In the genomic region with DNA sequence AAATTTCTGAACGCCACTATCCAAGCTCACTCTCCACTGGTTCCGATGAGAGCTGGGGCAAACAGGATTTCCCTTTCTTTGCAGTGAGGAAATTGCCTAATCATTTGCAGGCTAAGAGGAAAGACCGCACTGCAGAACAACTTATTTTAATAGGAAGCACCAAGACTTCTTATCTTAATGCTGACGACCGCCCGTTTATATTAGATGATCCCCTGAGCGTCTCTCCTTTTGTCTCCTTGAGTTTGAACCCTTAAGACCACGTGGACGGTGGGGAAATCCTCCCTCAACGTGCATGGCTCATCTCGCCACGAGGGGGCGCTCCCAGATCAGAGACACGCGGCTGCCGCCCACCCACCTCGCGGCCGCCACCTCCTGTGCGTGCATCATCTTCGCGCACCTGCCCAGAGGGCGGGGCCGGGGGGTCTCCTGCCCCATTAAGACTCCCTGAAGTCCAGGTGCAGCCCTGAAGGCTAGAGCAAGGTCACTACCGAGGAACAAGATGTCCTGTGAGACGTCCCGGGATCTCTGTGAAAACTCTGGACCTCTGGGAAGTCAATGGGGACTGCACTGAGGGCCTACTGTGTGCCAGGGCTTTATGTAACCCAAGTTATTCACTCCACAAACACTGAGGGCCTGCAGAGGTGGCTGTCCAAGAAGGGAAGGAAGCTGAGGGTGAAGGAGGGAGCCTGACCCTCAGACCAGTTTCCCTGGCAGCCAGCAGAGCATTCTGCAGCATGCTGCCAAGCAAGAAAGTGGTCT, we compare ENCODE assay signal across 9 cellular contexts. TPM values are rescaled to one million over a fixed set of nuclear protein-coding genes. Genes with fewer than 3 reads are reported as not detected.
A peak's percentile ranks its signal among the peaks of the same experiment; 100 is the strongest.
DNase-seq lines count a peak whose midpoint lies in the region; ATAC-seq, FAIRE-seq and TF ChIP-seq lines count a peak whose summit lies in the region.
"Had no signal": no experiment of that assay in that cellular context is flagged by ENCODE, and none has a peak within 500 bp of the region (broad histone marks: within the 10 kb centered on the region; RNA-seq: fewer than 3 reads in every experiment).

No MANE protein-coding gene starts in this region.

- no peaks in the 10 kb centered on the region; the same call in 1 of the 2 replicates for H3K23me2 ChIP-seq in H1 (ENCODE audit: low read depth, low read length)

- no peak overlapping the region; the same call in 1 of the 2 replicates for H2BK15ac ChIP-seq in H1 (ENCODE audit: low read length)

- H3K9me3 ChIP-seq in H1 (ENCODE audit: insufficient read depth in 2 of 2, low read depth in 1 of 2, low read length in 1 of 2): no peaks in the 10 kb centered on the region

- peak overlapping the region in 1 of 4 experiments; percentile 50; a peak in 4 of 8 replicates for H3K4me3 ChIP-seq in H1 (ENCODE audit: extremely low read depth in 1 of 4, insufficient read depth in 2 of 4, low read depth in 3 of 4, low read length in 4 of 4)

- H3K23ac ChIP-seq in H1 (ENCODE audit: insufficient read length): no peak overlapping the region

- CTCF ChIA-PET in H1 (lab: Charles Lee; ENCODE audit: partially characterized antibody): interaction anchor here (0.7 to 6.5 kb wide), 48 partner anchors 10 to 1001 kb away, joined by 3 to 57 read pairs (median 4); no protein-coding TSS in a partner anchor

- 10% methylated on average over 27 of the region's 27 CpGs; no CpG with 5 or more reads in 1 of the 2 experiments for WGBS in H1 (ENCODE audit: extremely low coverage in 1 of 2, insufficient coverage in 1 of 2, insufficient read length in 1 of 2, insufficient replicate concordance in 2 of 2, low coverage in 1 of 2, low lambda C conversion rate in 2 of 2, missing lambda C conversion rate in 1 of 2), 2 experiments

- no peak for TF ChIP-seq POLR2A in H1 (IDR thresholded peaks at IDR 0.05; ENCODE audit: control extremely low read depth in 1 of 2, low read depth in 2 of 2, low read length in 2 of 2)

- no peak overlapping the region for H3K14ac ChIP-seq in H1 (ENCODE audit: insufficient read length)

- no peaks in the 10 kb centered on the region for H3K79me2 ChIP-seq in H1 (ENCODE audit: control insufficient read depth in 1 of 2, insufficient read depth in 2 of 2, low read length in 2 of 2)

- peak overlapping the region; percentile 89; the same call in 1 of the 2 replicates for H3K18ac ChIP-seq in H1 (ENCODE audit: extremely low read depth, low read length)

- DNase-seq in COR-L47 (lab: John Stamatoyannopoulos, UW) (peak; percentile 62), NCI-H774 (lab: John Stamatoyannopoulos, UW) (peak; percentile 7), H1 (ENCODE audit: low read depth in 1 of 2, low spot score in 2 of 2) (peak; percentile 73 to 96), mesenteric fat pad (ENCODE audit: low spot score) (peak; percentile 92)
- DNase-seq in activated CD8-positive, alpha-beta memory T cell treated with anti-CD3 and anti-CD28 coated beads for 4 hours (ENCODE audit: low read depth in 2 of 2): peak; percentile 58 to 64
- peak; percentile 57 to 65 for DNase-seq in stimulated activated CD8-positive, alpha-beta memory T cell treated with anti-CD3 and anti-CD28 coated beads, Interleukin-15, amount 100 ng/mL, for 4 hours (ENCODE audit: low read depth in 2 of 2)

- peak; percentile 93 to 95 for TF ChIP-seq RAD21 in H1 (IDR thresholded peaks at IDR 0.05 in 1 of 2, conservative IDR thresholded peaks at IDR 0.05 in 1 of 2; ENCODE audit: low read depth in 2 of 2, low read length in 2 of 2)

- POLR2A ChIA-PET in H1 (lab: Charles Lee; ENCODE audit: partially characterized antibody): interaction anchor here (0.7 to 1.4 kb wide), 6 partner anchors 10 to 189 kb away, joined by 3 to 9 read pairs (median 4); partner anchors contain the start of gene STK35

- peak overlapping the region; percentile 67 for H4K91ac ChIP-seq in H1 (replicated peaks; ENCODE audit: insufficient read length, low read length)

- no peak overlapping the region for H4K5ac ChIP-seq in H1 (ENCODE audit: insufficient read length, low read depth, low read length)

- no peaks in the 10 kb centered on the region for H4K20me1 ChIP-seq in H1 (replicated peaks in 1 of 2; ENCODE audit: control insufficient read depth in 1 of 2, insufficient read depth in 2 of 2, low read length in 2 of 2)

- H3K79me1 ChIP-seq in H1 (ENCODE audit: low read depth, low read length): no peaks in the 10 kb centered on the region

- H2BK12ac ChIP-seq in H1 (ENCODE audit: low read depth, low read length): peak overlapping the region; percentile 82

- TF ChIP-seq CTCF in H1 (IDR thresholded peaks at IDR 0.05; ENCODE audit: control extremely low read depth in 1 of 3, insufficient read depth in 1 of 3, low read depth in 1 of 3, low read length in 3 of 3): peak; percentile 85 to 93 (median 91)

- no peak overlapping the region for H3K56ac ChIP-seq in H1 (replicated peaks; ENCODE audit: insufficient read length, low read depth, low read length)

- peaks cover 0 to 4% (median 0%) of the 10 kb centered on the region in 4 experiments; a peak in 2 of 7 replicates for H3K27me3 ChIP-seq in H1 (replicated peaks in 1 of 4; ENCODE audit: control insufficient read depth in 3 of 4, extremely low read depth in 1 of 4, insufficient read depth in 3 of 4, low read length in 3 of 4)

- no peak overlapping the region for H3K4ac ChIP-seq in H1 (replicated peaks; ENCODE audit: insufficient read length, low read depth, low read length)

- H3K4me1 ChIP-seq in H1 (replicated peaks in 1 of 4; ENCODE audit: control insufficient read depth in 3 of 4, insufficient read depth in 4 of 4, low read length in 3 of 4): peaks cover 4 to 17% (median 11%) of the 10 kb centered on the region in 4 experiments; a peak in 6 of 7 replicates

- no peak overlapping the region; the same call in 1 of the 2 replicates for H2BK5ac ChIP-seq in H1 (ENCODE audit: low read depth, low read length)

- H3K27ac ChIP-seq in H1 (ENCODE audit: low read depth, low read length): no peak overlapping the region

- peak overlapping the region in 1 of 4 experiments; percentile 39; a peak in 1 of 7 replicates for H3K9ac ChIP-seq in H1 (replicated peaks in 1 of 4; ENCODE audit: extremely low read depth in 1 of 4, low read depth in 3 of 4, low read length in 3 of 4)

- H2AFZ ChIP-seq in H1 (ENCODE audit: low read length): peak overlapping the region; percentile 81

- H2AK5ac ChIP-seq in H1 (ENCODE audit: low read depth, low read length): no peak overlapping the region

- no peaks in the 10 kb centered on the region for H3K36me3 ChIP-seq in H1 (ENCODE audit: control insufficient read depth in 2 of 4, insufficient read depth in 4 of 4, low read length in 3 of 4)

- H4K8ac ChIP-seq in H1 (ENCODE audit: extremely low read depth, insufficient read depth, low read length): peak overlapping the region; percentile 0; the same call in 1 of the 2 replicates

- H3K4me2 ChIP-seq in H1 (ENCODE audit: insufficient read depth in 1 of 2, low read depth in 2 of 2, low read length in 2 of 2): peak overlapping the region; percentile 35 to 64

- ATAC-seq in HG03025 (IDR thresholded peaks at IDR 0.05; ENCODE audit: low FRiP score, unreplicated experiment) (peak; percentile 47), GM19328 (IDR thresholded peaks at IDR 0.05; ENCODE audit: unreplicated experiment) (no peak)

- peak overlapping the region; percentile 93 for H2BK20ac ChIP-seq in H1 (ENCODE audit: low read length)

- peak overlapping the region; percentile 57 for H2BK120ac ChIP-seq in H1 (replicated peaks; ENCODE audit: low read depth, low read length)

- peak; percentile 81 for FAIRE-seq in H1 (lab: Jason Lieb, UNC)

- TF ChIP-seq EP300 in H1 (IDR thresholded peaks at IDR 0.05; ENCODE audit: borderline replicate concordance in 1 of 2, low read depth in 2 of 2, low read length in 2 of 2): peak in 1 of 2 experiments; percentile 20; a peak in 1 of 3 replicates

TF ChIP-seq in H1, 55 proteins besides CTCF, POLR2A, EP300 and RAD21 (continues in another document):
- TF ChIP-seq CREB1 (IDR thresholded peaks at IDR 0.05) (peak; percentile 72), KDM4A (IDR thresholded peaks at IDR 0.05; ENCODE audit: low read depth, low read length, severe bottlenecking) (peak; percentile 17), USF2 (IDR thresholded peaks at IDR 0.05; ENCODE audit: low read length) (peak; percentile 60), ZNF274 (IDR thresholded peaks at IDR 0.05; ENCODE audit: borderline replicate concordance, extremely low read depth, low read length) (no peak), EZH2 (IDR thresholded peaks at IDR 0.05; ENCODE audit: low read depth, low read length, severe bottlenecking) (no peak)
- TF ChIP-seq, protein P1, sequence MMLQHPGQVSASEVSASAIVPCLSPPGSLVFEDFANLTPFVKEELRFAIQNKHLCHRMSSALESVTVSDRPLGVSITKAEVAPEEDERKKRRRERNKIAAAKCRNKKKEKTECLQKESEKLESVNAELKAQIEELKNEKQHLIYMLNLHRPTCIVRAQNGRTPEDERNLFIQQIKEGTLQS (IDR thresholded peaks at IDR 0.05; ENCODE audit: insufficient read depth, low read depth, low read length): peak; percentile 54; the same call in 1 of the 2 replicates
- TF ChIP-seq, protein P2, sequence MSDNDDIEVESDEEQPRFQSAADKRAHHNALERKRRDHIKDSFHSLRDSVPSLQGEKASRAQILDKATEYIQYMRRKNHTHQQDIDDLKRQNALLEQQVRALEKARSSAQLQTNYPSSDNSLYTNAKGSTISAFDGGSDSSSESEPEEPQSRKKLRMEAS (IDR thresholded peaks at IDR 0.05): peak; percentile 99

RNA-seq across cellular contexts. Expression of gene PDYN, which starts 28.2 kb away (rescaled TPM):
- 0.54 and 0.63 TPM in 2 replicates for total RNA-seq in H1 (2021; fragmentation: NEBNext Ultra II Directional; extraction: Animal tissue kit (Norgen Biotek cat#: 25700))
- 0.46 and 0.60 TPM in 2 replicates for polyA plus RNA-seq in H1 (2011; rRNA removed)
- polyA plus RNA-seq in H1 (2011; cell fraction: cytosol; rRNA removed): 0.56 TPM
- polyA plus RNA-seq in H1 (2011; cell fraction: nucleus; rRNA removed): 0.40 TPM
- polyA plus RNA-seq in H1 (2012, experiment 1 of 2): 0.43 to 0.94 TPM (median 0.65 TPM) in 4 replicates
- polyA plus RNA-seq in H1 (2012, experiment 2 of 2): 0.35 TPM
- 0.36 TPM for polyA plus RNA-seq in H1 (2013, experiment 1 of 2)
- polyA plus RNA-seq in H1 (2013, experiment 2 of 2): 0.53 TPM
- polyA minus RNA-seq in H1 (2011; rRNA and poly(A)+ RNA removed): 0.41 and 0.71 TPM in 2 replicates
- polyA minus RNA-seq in H1 (2011; cell fraction: cytosol; rRNA and poly(A)+ RNA removed): 0.44 TPM
- 0.60 TPM for polyA minus RNA-seq in H1 (2011; cell fraction: nucleus; rRNA and poly(A)+ RNA removed)
- total RNA-seq in mesenteric fat pad: not detected
- polyA plus RNA-seq: adipose tissue had no signal

Comparison
In these comparisons a context has a peak if more than half of its experiments do, and no peak if none do; other contexts are left out.
1. DNase-seq: peak in every context shown above with its lines; median percentile 92 in mesenteric fat pad; 84 in H1; 62 in COR-L47; 61 in activated CD8-positive, alpha-beta memory T cell treated with anti-CD3 and anti-CD28 coated beads for 4 hours; 61 in stimulated activated CD8-positive, alpha-beta memory T cell treated with anti-CD3 and anti-CD28 coated beads, Interleukin-15, amount 100 ng/mL, for 4 hours; 7 in NCI-H774.